Comparison of ENCODE assay signal across 14 cellular contexts in the genomic region with DNA sequence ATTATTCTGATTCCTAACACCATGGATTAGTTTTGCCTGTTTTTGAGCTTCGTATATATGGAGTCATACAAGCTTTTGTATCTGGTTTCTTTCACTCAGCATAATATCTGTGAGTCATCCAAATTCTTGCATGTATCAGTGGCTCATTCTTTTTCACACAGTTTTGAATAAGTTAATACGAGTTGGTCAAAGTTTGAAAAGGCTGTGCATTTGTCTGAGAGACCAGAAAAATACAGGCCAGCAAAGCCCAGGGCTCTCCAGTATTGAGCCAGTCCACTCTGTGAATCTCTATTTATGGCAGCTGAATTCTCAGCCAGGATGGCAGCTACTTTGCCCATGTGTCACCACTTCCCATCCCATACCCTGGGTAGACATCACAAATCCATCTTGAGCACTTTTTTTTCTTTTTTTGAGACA. TPM values are rescaled to one million over a fixed set of nuclear protein-coding genes. Genes with fewer than 3 reads are reported as not detected.
DNase-seq lines count a peak whose midpoint lies in the region; ATAC-seq, FAIRE-seq and TF ChIP-seq lines count a peak whose summit lies in the region.
"Had no signal": no experiment of that assay in that cellular context is flagged by ENCODE, and none has a peak within 500 bp of the region (broad histone marks: within the 10 kb centered on the region; RNA-seq: fewer than 3 reads in every experiment).

No MANE protein-coding gene starts in this region.

- BruUV-seq in endothelial cell of umbilical vein (replicated peaks; lab: Mats Ljungman, UMichigan), result no TSS peak

- H3K9me3 Mint-ChIP-seq in immature natural killer cell, result no peaks in the 10 kb centered on the region
- H3K9me3 Mint-ChIP-seq: CD4-positive, CD25-positive, alpha-beta regulatory T cell had no signal

- no peak for TF ChIP-seq CTCF in AG10803 (conservative IDR thresholded peaks at IDR 0.05; ENCODE audit: low read length)
- TF ChIP-seq CTCF in endothelial cell of umbilical vein (IDR thresholded peaks at IDR 0.05; ENCODE audit: extremely low read depth in 1 of 2, insufficient read depth in 1 of 2, low read depth in 1 of 2, low read length in 2 of 2), result no peak

- H3K36me3 Mint-ChIP-seq in immature natural killer cell, result no peaks in the 10 kb centered on the region
- H3K36me3 Mint-ChIP-seq: CD4-positive, CD25-positive, alpha-beta regulatory T cell had no signal

- dilution Hi-C loops in endothelial cell of umbilical vein (cut with MboI; ENCODE audit: extremely low pct_ligation_motif_present, low sequenced_read_pairs), result no loop called here

- H3K9ac ChIP-seq in endothelial cell of umbilical vein (replicated peaks; ENCODE audit: extremely low read depth, insufficient read depth, low read length), result no peak overlapping the region

- CTCF ChIA-PET in endothelial cell of umbilical vein (lab: Charles Lee), result interaction anchor here (0.5 to 4.3 kb wide), 4 partner anchors 12 to 136 kb away, joined by 3 to 19 read pairs (median 4); no protein-coding TSS in a partner anchor

- H3K27me3 Mint-ChIP-seq in immature natural killer cell (ENCODE audit: low read depth in 3 of 3), result peaks cover 0 to 1% (median 0%) of the 10 kb centered on the region in 3 donors

- no peaks in the 10 kb centered on the region for H3K79me2 ChIP-seq in endothelial cell of umbilical vein (ENCODE audit: control insufficient read depth, insufficient read depth, low read length)

- peak; percentile 75 for FAIRE-seq in endothelial cell of umbilical vein (lab: Jason Lieb, UNC)

- TF ChIP-seq POLR2A in endothelial cell of umbilical vein (IDR thresholded peaks at IDR 0.05; ENCODE audit: low read depth, low read length), result no peak

- POLR2A ChIA-PET in endothelial cell of umbilical vein (lab: Charles Lee), result interaction anchor here (0.6 kb wide), 1 partner anchor 19 kb away, joined by 3 read pairs; no protein-coding TSS in a partner anchor

- DNase-seq in AG10803 (ENCODE audit: low read depth), result peak; percentile 77
- peak; percentile 42 for DNase-seq in MG63
- peak; percentile 38 for DNase-seq in endothelial cell of umbilical vein (ENCODE audit: low read depth, low spot score)
- no peak for DNase-seq in DMS114 treated with DMSO at 0.1 percent for 48 hours (lab: John Stamatoyannopoulos, UW; ENCODE audit: unreplicated experiment)
- no peak for DNase-seq in immature natural killer cell
- no peak for DNase-seq in NCI-H1436 (lab: John Stamatoyannopoulos, UW)
- DNase-seq: activated CD4-positive, CD25-positive, alpha-beta regulatory T cell treated with anti-CD3 and anti-CD28 coated beads, Interleukin-2, amount 50 U/mL, for 72 hours; activated gamma-delta T cell treated with Interleukin-2 at 50 U/mL for 16 hours; CD4-positive, CD25-positive, alpha-beta regulatory T cell; NCI-H2081; Peyer's patch had no signal

- H3K36me3 ChIP-seq in MG63 (no peaks in the 10 kb centered on the region), endothelial cell of umbilical vein (ENCODE audit: control insufficient read depth in 2 of 2, extremely low read depth in 1 of 2, insufficient read depth in 2 of 2, low read length in 2 of 2) (no peaks in the 10 kb centered on the region), muscle layer of duodenum (ENCODE audit: control insufficient read depth in 1 of 2, insufficient read depth in 2 of 2, low read length in 2 of 2) (no peaks in the 10 kb centered on the region)
- H3K36me3 ChIP-seq: Peyer's patch, prostate gland had no signal

- H3K4me3 ChIP-seq in AG10803 (ENCODE audit: low read length) (no peak overlapping the region), MG63 (no peak overlapping the region), endothelial cell of umbilical vein (replicated peaks in 1 of 3; ENCODE audit: insufficient read depth in 1 of 3, low read depth in 1 of 3, low read length in 3 of 3) (no peak overlapping the region), muscle layer of duodenum (ENCODE audit: low read depth in 1 of 2, low read length in 2 of 2) (no peak overlapping the region)
- H3K4me3 ChIP-seq: Peyer's patch, prostate gland had no signal

- H3K27ac Mint-ChIP-seq in immature natural killer cell, result no peak overlapping the region
- H3K27ac Mint-ChIP-seq: CD4-positive, CD25-positive, alpha-beta regulatory T cell had no signal

- H3K4me3 Mint-ChIP-seq in immature natural killer cell, result no peak overlapping the region
- H3K4me3 Mint-ChIP-seq: CD4-positive, CD25-positive, alpha-beta regulatory T cell had no signal

- ATAC-seq in GM19463 (IDR thresholded peaks at IDR 0.05; ENCODE audit: unreplicated experiment), result no peak

- no peaks in the 10 kb centered on the region for H3K9me1 ChIP-seq in endothelial cell of umbilical vein (replicated peaks; ENCODE audit: control insufficient read depth, extremely low read depth, insufficient read depth, low read length)

- H3K27ac ChIP-seq in endothelial cell of umbilical vein (ENCODE audit: insufficient read depth, low read depth, low read length), result peak overlapping the region; percentile 13
- H3K27ac ChIP-seq in muscle layer of duodenum (ENCODE audit: low read length), result peak overlapping the region; percentile 60
- H3K27ac ChIP-seq: prostate gland had no signal

- H4K20me1 ChIP-seq in endothelial cell of umbilical vein (replicated peaks; ENCODE audit: control insufficient read depth, extremely low read depth, insufficient read depth, low read length), result no peaks in the 10 kb centered on the region

- H3K27me3 ChIP-seq in MG63 (no peaks in the 10 kb centered on the region), endothelial cell of umbilical vein (ENCODE audit: control insufficient read depth in 2 of 2, insufficient read depth in 2 of 2, low read length in 2 of 2) (no peaks in the 10 kb centered on the region), muscle layer of duodenum (ENCODE audit: low read depth, low read length) (no peaks in the 10 kb centered on the region)
- H3K27me3 ChIP-seq: Peyer's patch had no signal

- H3K4me1 Mint-ChIP-seq in immature natural killer cell, result no peaks in the 10 kb centered on the region
- H3K4me1 Mint-ChIP-seq: CD4-positive, CD25-positive, alpha-beta regulatory T cell had no signal

- H3K4me1 ChIP-seq in endothelial cell of umbilical vein (ENCODE audit: control insufficient read depth, extremely low read depth, insufficient read depth, low read length), result peaks cover 9% of the 10 kb centered on the region
- H3K4me1 ChIP-seq in muscle layer of duodenum (ENCODE audit: control insufficient read depth in 1 of 2, insufficient read depth in 2 of 2, low read length in 2 of 2), result peaks cover 0 to 6% of the 10 kb centered on the region in 2 donors
- H3K4me1 ChIP-seq: Peyer's patch, prostate gland had no signal

- H3K4me2 ChIP-seq in endothelial cell of umbilical vein (ENCODE audit: insufficient read depth, low read length), result no peak overlapping the region

- no peaks in the 10 kb centered on the region for H3K9me3 ChIP-seq in MG63
- H3K9me3 ChIP-seq in endothelial cell of umbilical vein (replicated peaks; ENCODE audit: control insufficient read depth, insufficient read depth, low read length), result no peaks in the 10 kb centered on the region
- H3K9me3 ChIP-seq in muscle layer of duodenum (ENCODE audit: control insufficient read depth in 1 of 2, low read length in 2 of 2), result no peaks in the 10 kb centered on the region
- H3K9me3 ChIP-seq: Peyer's patch, prostate gland had no signal

- intact Hi-C loops in endothelial cell of umbilical vein (cut with micrococcal nuclease), result no loop called here

- H2AFZ ChIP-seq in endothelial cell of umbilical vein (ENCODE audit: low read depth, low read length), result peak overlapping the region; percentile 54

TF ChIP-seq in endothelial cell of umbilical vein, 7 proteins besides CTCF, POLR2A, EP300 and RAD21:
- TF ChIP-seq FOS (IDR thresholded peaks at IDR 0.05; ENCODE audit: borderline replicate concordance, insufficient read depth, low read length), result peak; percentile 61
- no peak for TF ChIP-seq MYC (IDR thresholded peaks at IDR 0.05; ENCODE audit: low read depth, low read length)

RNA-seq across cellular contexts. Expression of a gene that starts 7.2 kb away (rescaled TPM):
- total RNA-seq in MG63 (2014; rRNA removed; shearing (Covaris generic); ENCODE audit: low replicate concordance), result 73.9 and 82.3 TPM in 2 replicates
- 105 and 112 TPM in 2 replicates for total RNA-seq in endothelial cell of umbilical vein
- polyA plus RNA-seq in endothelial cell of umbilical vein (54.5 and 64.7 TPM in 2 replicates), immature natural killer cell (1 to 10 TPM; 1.3 to 8.1 (median 3.7) TPM)
- 101 and 112 TPM in 2 replicates for polyA plus RNA-seq in endothelial cell of umbilical vein (2011; cell fraction: cytosol; rRNA removed)
- 35.3 and 45.4 TPM in 2 replicates for polyA plus RNA-seq in endothelial cell of umbilical vein (2011; cell fraction: nucleus; rRNA removed)
- 133 and 157 TPM in 2 replicates for polyA plus RNA-seq in endothelial cell of umbilical vein (2012)
- polyA minus RNA-seq in endothelial cell of umbilical vein, result 22.3 and 26.0 TPM in 2 replicates
- 35.3 TPM for polyA minus RNA-seq in endothelial cell of umbilical vein (2011; cell fraction: cytosol; rRNA and poly(A)+ RNA removed)
- 10.4 and 11.2 TPM in 2 replicates for polyA minus RNA-seq in endothelial cell of umbilical vein (2011; cell fraction: nucleus; rRNA and poly(A)+ RNA removed)

Comparison
In these comparisons a context has a peak if more than half of its experiments do, and no peak if none do; other contexts are left out.
1. DNase-seq: peak in AG10803 (single experiment), MG63 (single experiment) and endothelial cell of umbilical vein (single experiment); none in DMS114 treated with DMSO at 0.1 percent for 48 hours (single experiment), immature natural killer cell (0 of 3) and NCI-H1436 (single experiment).